8 cellular contexts compared by ENCODE assay signal in genomic region chr17:75181110-75181509, GRCh38. TPM values are rescaled to one million over a fixed set of nuclear protein-coding genes. Genes with fewer than 3 reads are reported as not detected.
DNase-seq lines count a peak whose midpoint lies in the region; ATAC-seq, FAIRE-seq and TF ChIP-seq lines count a peak whose summit lies in the region.

No MANE protein-coding gene starts in this region.

- FAIRE-seq in HepG2 (lab: Jason Lieb, UNC), result no peak

- peaks cover 16 to 34% of the 10 kb centered on the region in 2 experiments for H3K36me3 ChIP-seq in HepG2 (replicated peaks in 1 of 2; ENCODE audit: control insufficient read depth in 1 of 2, insufficient read depth in 2 of 2, low read length in 2 of 2)
- peaks cover 9 to 11% of the 10 kb centered on the region in 2 donors for H3K36me3 ChIP-seq in thyroid gland

- ATAC-seq in activated naive CD8-positive, alpha-beta T cell treated with anti-CD3 and anti-CD28 coated beads, Interleukin-2, amount 50 U/mL, for 24 hours, result no peak
- ATAC-seq in HepG2 (no peak), omental fat pad (ENCODE audit: low FRiP score) (no peak)

- H3K4me2 ChIP-seq in HepG2 (ENCODE audit: low read depth, low read length), result peak overlapping the region; percentile 94

- peaks cover 60% of the 10 kb centered on the region for H3K79me2 ChIP-seq in HepG2 (ENCODE audit: insufficient read depth, low read length)

- 14% methylated on average over 7 of the region's 8 CpGs for whole genome bisulfite sequencing in HepG2 (ENCODE audit: low lambda C conversion rate)
- 16 to 20% methylated on average over 8 of the region's 8 CpGs for WGBS in thyroid gland, 2 donors

- H3K4me3 Mint-ChIP-seq in activated CD4-positive, alpha-beta T cell treated with anti-CD3 and anti-CD28 coated beads, Interleukin-2, amount 10 ng/mL, durations not matched to agents 7 days and 5 days, result peak overlapping the region; percentile 84
- peak overlapping the region; percentile 89 for H3K4me3 Mint-ChIP-seq in activated naive CD8-positive, alpha-beta T cell treated with anti-CD3 and anti-CD28 coated beads, Interleukin-2, amount 50 U/mL, for 24 hours

- no peaks in the 10 kb centered on the region for H3K9me3 Mint-ChIP-seq in activated CD4-positive, alpha-beta T cell treated with anti-CD3 and anti-CD28 coated beads, Interleukin-2, amount 10 ng/mL, durations not matched to agents 7 days and 5 days
- H3K9me3 Mint-ChIP-seq in activated naive CD8-positive, alpha-beta T cell treated with anti-CD3 and anti-CD28 coated beads, Interleukin-2, amount 50 U/mL, for 24 hours, result no peaks in the 10 kb centered on the region

- TF ChIP-seq RAD21 in HepG2 (CRISPR knock-in tag; IDR thresholded peaks at IDR 0.05), result no peak

- peaks cover 15% of the 10 kb centered on the region for H4K20me1 ChIP-seq in HepG2 (ENCODE audit: insufficient read depth, low read length)

- H3K27ac ChIP-seq in HepG2 (ENCODE audit: extremely low read length, insufficient read depth, low read length) (peak overlapping the region; percentile 96), thyroid gland (no peak overlapping the region)

- no TSS peak for BruUV-seq in HepG2 (replicated peaks; lab: Mats Ljungman, UMichigan)

- peak overlapping the region; percentile 92 to 98 (median 96); a peak in 5 of 6 replicates for H3K4me3 ChIP-seq in HepG2 (replicated peaks in 1 of 3; ENCODE audit: insufficient read depth in 1 of 3, low read depth in 2 of 3, low read length in 3 of 3)
- H3K4me3 ChIP-seq in thyroid gland (replicated peaks in 1 of 3), result peak overlapping the region in 2 of 3 donors; percentile 54 to 98

- peaks cover 41% of the 10 kb centered on the region for H3K36me3 Mint-ChIP-seq in activated CD4-positive, alpha-beta T cell treated with anti-CD3 and anti-CD28 coated beads, Interleukin-2, amount 10 ng/mL, durations not matched to agents 7 days and 5 days (ENCODE audit: low read depth)
- peaks cover 38% of the 10 kb centered on the region for H3K36me3 Mint-ChIP-seq in activated naive CD8-positive, alpha-beta T cell treated with anti-CD3 and anti-CD28 coated beads, Interleukin-2, amount 50 U/mL, for 24 hours (ENCODE audit: low read depth)

- no peaks in the 10 kb centered on the region for H3K27me3 Mint-ChIP-seq in activated CD4-positive, alpha-beta T cell treated with anti-CD3 and anti-CD28 coated beads, Interleukin-2, amount 10 ng/mL, durations not matched to agents 7 days and 5 days
- no peaks in the 10 kb centered on the region for H3K27me3 Mint-ChIP-seq in activated naive CD8-positive, alpha-beta T cell treated with anti-CD3 and anti-CD28 coated beads, Interleukin-2, amount 50 U/mL, for 24 hours

- peak overlapping the region; percentile 95 for H3K9ac ChIP-seq in HepG2 (ENCODE audit: insufficient read depth, low read depth, low read length)

- DNase-seq in activated CD4-positive, alpha-beta T cell treated with anti-CD3 and anti-CD28 coated beads, Interleukin-2, amount 10 ng/mL, durations not matched to agents 7 days and 5 days, result no peak
- DNase-seq in activated CD4-positive, alpha-beta T cell treated with anti-CD3 and anti-CD28 coated beads for 48 hours, result no peak
- no peak for DNase-seq in activated naive CD8-positive, alpha-beta T cell treated with anti-CD3 and anti-CD28 coated beads, Interleukin-2, amount 50 U/mL, for 24 hours
- DNase-seq in HepG2 (ENCODE audit: low spot score) (no peak), thyroid gland (no peak), omental fat pad (ENCODE audit: low spot score) (no peak), KG1 (lab: John Stamatoyannopoulos, UW) (no peak)
- no peak for DNase-seq in stimulated activated CD4-positive, alpha-beta T cell treated with anti-CD3 and anti-CD28 coated beads, Interleukin-12 subunit alpha, Interleukin-12 subunit beta, amount 100 ng/mL, for 4 hours

- H3K4me1 Mint-ChIP-seq in activated CD4-positive, alpha-beta T cell treated with anti-CD3 and anti-CD28 coated beads, Interleukin-2, amount 10 ng/mL, durations not matched to agents 7 days and 5 days, result peaks cover 48% of the 10 kb centered on the region
- H3K4me1 Mint-ChIP-seq in activated naive CD8-positive, alpha-beta T cell treated with anti-CD3 and anti-CD28 coated beads, Interleukin-2, amount 50 U/mL, for 24 hours, result peaks cover 50% of the 10 kb centered on the region

- POLR2A ChIA-PET in activated CD4-positive, alpha-beta T cell treated with anti-CD3 and anti-CD28 coated beads, Interleukin-2, amount 10 ng/mL, durations not matched to agents 7 days and 5 days (lab: Charles Lee), result interaction anchor here (0.6 kb wide), 1 partner anchor 226 kb away, joined by 3 read pairs; no protein-coding TSS in a partner anchor
- POLR2A ChIA-PET in HepG2 (lab: Yijun Ruan, JAX), result interaction anchor here (0.7 to 1.9 kb wide), 4 partner anchors 10 to 50 kb away, joined by 3 to 5 read pairs (median 3); partner anchors contain the start of gene NT5C

- H3K27me3 ChIP-seq in HepG2 (ENCODE audit: control insufficient read depth in 1 of 2, insufficient read depth in 2 of 2, low read length in 2 of 2) (no peaks in the 10 kb centered on the region; a peak in 1 of 5 replicates), thyroid gland (no peaks in the 10 kb centered on the region)

- H3K9me3 ChIP-seq in HepG2 (ENCODE audit: low read length) (no peaks in the 10 kb centered on the region), thyroid gland (no peaks in the 10 kb centered on the region)

- TF ChIP-seq EP300 in HepG2 (IDR thresholded peaks at IDR 0.05; ENCODE audit: low read depth in 2 of 2, low read length in 2 of 2) (no peak), HepG2 (CRISPR knock-in tag; IDR thresholded peaks at IDR 0.05; ENCODE audit: borderline replicate concordance) (no peak)

- no peak overlapping the region for H2AFZ ChIP-seq in HepG2 (ENCODE audit: low read length)

- in situ Hi-C loops in HepG2 (cut with HindIII; ENCODE audit: extremely low pct_ligation_motif_present, low pct_unique_long_range_greater_than_20kb), result no loop called here

- no peak for TF ChIP-seq CTCF in HepG2 (CRISPR knock-in tag; IDR thresholded peaks at IDR 0.05)
- TF ChIP-seq CTCF in thyroid gland (IDR thresholded peaks at IDR 0.05), result no peak
- TF ChIP-seq CTCF in omental fat pad (IDR thresholded peaks at IDR 0.05), result no peak

- H3K27ac Mint-ChIP-seq in activated CD4-positive, alpha-beta T cell treated with anti-CD3 and anti-CD28 coated beads, Interleukin-2, amount 10 ng/mL, durations not matched to agents 7 days and 5 days, result peak overlapping the region; percentile 99
- H3K27ac Mint-ChIP-seq in activated naive CD8-positive, alpha-beta T cell treated with anti-CD3 and anti-CD28 coated beads, Interleukin-2, amount 50 U/mL, for 24 hours, result peak overlapping the region; percentile 66

- TF ChIP-seq POLR2A in HepG2 (IDR thresholded peaks at IDR 0.05; ENCODE audit: insufficient read depth in 1 of 2, low read depth in 2 of 2, low read length in 2 of 2) (no peak), thyroid gland (IDR thresholded peaks at IDR 0.05) (no peak)

- intact Hi-C loops in HepG2 (cut with micrococcal nuclease; ENCODE audit: unreplicated experiment) (no loop called here), thyroid gland (cut with DNase I) (loop anchor here (5.0 kb wide), 1 partner anchor 69 kb away; no protein-coding TSS in a partner anchor)

- CTCF ChIA-PET in activated CD4-positive, alpha-beta T cell treated with anti-CD3 and anti-CD28 coated beads, Interleukin-2, amount 10 ng/mL, durations not matched to agents 7 days and 5 days (lab: Charles Lee), result interaction anchor here (0.5 to 2.0 kb wide), 6 partner anchors 10 to 390 kb away, joined by 3 to 8 read pairs (median 3); no protein-coding TSS in a partner anchor
- CTCF ChIA-PET in HepG2 (lab: Yijun Ruan, JAX; ENCODE audit: low intra/inter-chr PET ratio, low total read pairs), result no interaction called here

- H3K4me1 ChIP-seq in HepG2 (ENCODE audit: insufficient read depth, low read length) (peaks cover 40% of the 10 kb centered on the region), thyroid gland (peaks cover 11 to 20% of the 10 kb centered on the region in 2 donors)

RNA-seq across cellular contexts. Expression of gene SUMO2, which starts 1.6 kb away (rescaled TPM):
- total RNA-seq in activated CD4-positive, alpha-beta T cell treated with anti-CD3 and anti-CD28 coated beads, Interleukin-2, amount 10 ng/mL, durations not matched to agents 7 days and 5 days, result 100 to 1,000 TPM; 527 to 642 TPM
- total RNA-seq in HepG2 (2016; rRNA removed; fragmentation: Illumina TruSeq; extraction: Trizol) (553 and 842 TPM in 2 replicates), thyroid gland (100 to 1,000 TPM in 1 of 4 donors, 10 to 100 TPM in 3; 61.9 to 100 (median 82.1) TPM), omental fat pad (10 to 100 TPM; 53.3 to 62.9 (median 60.1) TPM)
- 162 and 178 TPM in 2 replicates for total RNA-seq in HepG2 (2016; cell fraction: cytosol; rRNA removed; fragmentation: Illumina TruSeq; extraction: Trizol; ENCODE audit: low read depth)
- total RNA-seq in HepG2 (2016; cell fraction: insoluble cytoplasmic fraction; rRNA removed; fragmentation: Illumina TruSeq; extraction: Trizol), result 553 and 885 TPM in 2 replicates
- 469 and 483 TPM in 2 replicates for total RNA-seq in HepG2 (2016; cell fraction: membrane; rRNA removed; fragmentation: Illumina TruSeq; extraction: Trizol)
- 195 and 213 TPM in 2 replicates for total RNA-seq in HepG2 (2016; cell fraction: nucleus; rRNA removed; fragmentation: Illumina TruSeq; extraction: Trizol)
- 252 and 337 TPM in 2 replicates for polyA plus RNA-seq in HepG2 (2011; rRNA removed)
- polyA plus RNA-seq in HepG2 (2011; cell fraction: cytosol; rRNA removed), result 69.8 and 103 TPM in 2 replicates
- polyA plus RNA-seq in HepG2 (2011; cell fraction: nucleus; rRNA removed), result 25.8 and 30.1 TPM in 2 replicates
- 289 and 643 TPM in 2 replicates for polyA plus RNA-seq in HepG2 (2012)
- 377 and 391 TPM in 2 replicates for polyA plus RNA-seq in HepG2 (2016; cell fraction: cytosol; fragmentation: Illumina TruSeq; extraction: Trizol; ENCODE audit: low read depth)
- 1,249 and 1,398 TPM in 2 replicates for polyA plus RNA-seq in HepG2 (2016; cell fraction: insoluble cytoplasmic fraction; fragmentation: Illumina TruSeq; extraction: Trizol; ENCODE audit: low read depth)
- 612 and 621 TPM in 2 replicates for polyA plus RNA-seq in HepG2 (2016; cell fraction: membrane; fragmentation: Illumina TruSeq; extraction: Trizol; ENCODE audit: low read depth)
- polyA plus RNA-seq in HepG2 (2016; cell fraction: nucleus; fragmentation: Illumina TruSeq; extraction: Trizol; ENCODE audit: insufficient read depth, low read depth), result 448 and 485 TPM in 2 replicates
- 78.7 and 95.4 TPM in 2 replicates for polyA minus RNA-seq in HepG2 (2011; rRNA and poly(A)+ RNA removed; ENCODE audit: low replicate concordance)
- polyA minus RNA-seq in HepG2 (2011; cell fraction: cytosol; rRNA and poly(A)+ RNA removed), result 255 and 261 TPM in 2 replicates
- polyA minus RNA-seq in HepG2 (2011; cell fraction: nucleus; rRNA and poly(A)+ RNA removed), result 42.5 and 63.9 TPM in 2 replicates

RNA-seq across cellular contexts. Expression of gene NUP85, which starts 24.4 kb away (rescaled TPM):
- 100 to 1,000 TPM; 140 to 172 TPM for total RNA-seq in activated CD4-positive, alpha-beta T cell treated with anti-CD3 and anti-CD28 coated beads, Interleukin-2, amount 10 ng/mL, durations not matched to agents 7 days and 5 days
- 122 and 124 TPM in 2 replicates for total RNA-seq in HepG2 (2016; rRNA removed; fragmentation: Illumina TruSeq; extraction: Trizol)
- 32.8 and 35.7 TPM in 2 replicates for total RNA-seq in HepG2 (2016; cell fraction: cytosol; rRNA removed; fragmentation: Illumina TruSeq; extraction: Trizol; ENCODE audit: low read depth)
- 119 and 122 TPM in 2 replicates for total RNA-seq in HepG2 (2016; cell fraction: insoluble cytoplasmic fraction; rRNA removed; fragmentation: Illumina TruSeq; extraction: Trizol)
- total RNA-seq in HepG2 (2016; cell fraction: membrane; rRNA removed; fragmentation: Illumina TruSeq; extraction: Trizol), result 28.2 and 37.8 TPM in 2 replicates
- 112 and 113 TPM in 2 replicates for total RNA-seq in HepG2 (2016; cell fraction: nucleus; rRNA removed; fragmentation: Illumina TruSeq; extraction: Trizol)
- 79.4 and 89.1 TPM in 2 replicates for polyA plus RNA-seq in HepG2 (2011; rRNA removed)
- 64.8 and 78.3 TPM in 2 replicates for polyA plus RNA-seq in HepG2 (2011; cell fraction: cytosol; rRNA removed)
- polyA plus RNA-seq in HepG2 (2011; cell fraction: nucleus; rRNA removed), result 303 and 416 TPM in 2 replicates
- polyA plus RNA-seq in HepG2 (2012), result 34.4 and 62.5 TPM in 2 replicates
- polyA plus RNA-seq in HepG2 (2016; cell fraction: cytosol; fragmentation: Illumina TruSeq; extraction: Trizol; ENCODE audit: low read depth), result 17.2 and 18.1 TPM in 2 replicates
- polyA plus RNA-seq in HepG2 (2016; cell fraction: insoluble cytoplasmic fraction; fragmentation: Illumina TruSeq; extraction: Trizol; ENCODE audit: low read depth), result 81.2 and 85.9 TPM in 2 replicates
- polyA plus RNA-seq in HepG2 (2016; cell fraction: membrane; fragmentation: Illumina TruSeq; extraction: Trizol; ENCODE audit: low read depth), result 16.9 and 17.7 TPM in 2 replicates
- polyA plus RNA-seq in HepG2 (2016; cell fraction: nucleus; fragmentation: Illumina TruSeq; extraction: Trizol; ENCODE audit: insufficient read depth, low read depth), result 226 and 250 TPM in 2 replicates
- polyA minus RNA-seq in HepG2 (2011; rRNA and poly(A)+ RNA removed; ENCODE audit: low replicate concordance), result 91.6 and 267 TPM in 2 replicates
- polyA minus RNA-seq in HepG2 (2011; cell fraction: cytosol; rRNA and poly(A)+ RNA removed), result 23.6 and 24.5 TPM in 2 replicates
- polyA minus RNA-seq in HepG2 (2011; cell fraction: nucleus; rRNA and poly(A)+ RNA removed), result 69.2 and 70.3 TPM in 2 replicates
- total RNA-seq in thyroid gland, result 10 to 100 TPM; 24.7 to 31.7 (median 27.1) TPM
- total RNA-seq in omental fat pad, result 10 to 100 TPM; 17.4 to 51.2 (median 34.8) TPM

RNA-seq across cellular contexts. Expression of gene JPT1, which starts 26.8 kb away (rescaled TPM):
- total RNA-seq in activated CD4-positive, alpha-beta T cell treated with anti-CD3 and anti-CD28 coated beads, Interleukin-2, amount 10 ng/mL, durations not matched to agents 7 days and 5 days, result 100 to 1,000 TPM; 277 to 280 TPM
- total RNA-seq in HepG2 (2016; rRNA removed; fragmentation: Illumina TruSeq; extraction: Trizol), result 237 and 256 TPM in 2 replicates
- total RNA-seq in HepG2 (2016; cell fraction: cytosol; rRNA removed; fragmentation: Illumina TruSeq; extraction: Trizol; ENCODE audit: low read depth), result 86.3 and 92.6 TPM in 2 replicates
- 209 and 270 TPM in 2 replicates for total RNA-seq in HepG2 (2016; cell fraction: insoluble cytoplasmic fraction; rRNA removed; fragmentation: Illumina TruSeq; extraction: Trizol)
- total RNA-seq in HepG2 (2016; cell fraction: membrane; rRNA removed; fragmentation: Illumina TruSeq; extraction: Trizol), result 67.0 and 88.4 TPM in 2 replicates
- 98.2 and 106 TPM in 2 replicates for total RNA-seq in HepG2 (2016; cell fraction: nucleus; rRNA removed; fragmentation: Illumina TruSeq; extraction: Trizol)
- polyA plus RNA-seq in HepG2 (2011; rRNA removed), result 32.1 and 43.3 TPM in 2 replicates
- 92.3 and 100 TPM in 2 replicates for polyA plus RNA-seq in HepG2 (2011; cell fraction: cytosol; rRNA removed)
- polyA plus RNA-seq in HepG2 (2011; cell fraction: nucleus; rRNA removed), result 38.5 and 41.1 TPM in 2 replicates
- polyA plus RNA-seq in HepG2 (2012), result 103 and 127 TPM in 2 replicates
- polyA plus RNA-seq in HepG2 (2016; cell fraction: cytosol; fragmentation: Illumina TruSeq; extraction: Trizol; ENCODE audit: low read depth), result 83.0 and 101 TPM in 2 replicates
- 221 and 271 TPM in 2 replicates for polyA plus RNA-seq in HepG2 (2016; cell fraction: insoluble cytoplasmic fraction; fragmentation: Illumina TruSeq; extraction: Trizol; ENCODE audit: low read depth)
- 58.3 and 84.5 TPM in 2 replicates for polyA plus RNA-seq in HepG2 (2016; cell fraction: membrane; fragmentation: Illumina TruSeq; extraction: Trizol; ENCODE audit: low read depth)
- 169 and 181 TPM in 2 replicates for polyA plus RNA-seq in HepG2 (2016; cell fraction: nucleus; fragmentation: Illumina TruSeq; extraction: Trizol; ENCODE audit: insufficient read depth, low read depth)
- polyA minus RNA-seq in HepG2 (2011; rRNA and poly(A)+ RNA removed; ENCODE audit: low replicate concordance), result 28.4 and 46.4 TPM in 2 replicates
- polyA minus RNA-seq in HepG2 (2011; cell fraction: cytosol; rRNA and poly(A)+ RNA removed), result 50.6 and 65.7 TPM in 2 replicates
- 30.4 and 32.2 TPM in 2 replicates for polyA minus RNA-seq in HepG2 (2011; cell fraction: nucleus; rRNA and poly(A)+ RNA removed)
- total RNA-seq in thyroid gland, result 10 to 100 TPM; 15.1 to 23.4 (median 17.7) TPM
- 10 to 100 TPM; 18.8 to 45.9 (median 31.7) TPM for total RNA-seq in omental fat pad

RNA-seq across cellular contexts. Expression of gene NT5C, which starts 49.6 kb away (rescaled TPM):
- total RNA-seq in activated CD4-positive, alpha-beta T cell treated with anti-CD3 and anti-CD28 coated beads, Interleukin-2, amount 10 ng/mL, durations not matched to agents 7 days and 5 days, result 10 to 100 TPM; 45.2 to 50.4 TPM
- 31.4 and 48.6 TPM in 2 replicates for total RNA-seq in HepG2 (2016; rRNA removed; fragmentation: Illumina TruSeq; extraction: Trizol)
- total RNA-seq in HepG2 (2016; cell fraction: cytosol; rRNA removed; fragmentation: Illumina TruSeq; extraction: Trizol; ENCODE audit: low read depth), result 21.9 and 22.5 TPM in 2 replicates
- total RNA-seq in HepG2 (2016; cell fraction: insoluble cytoplasmic fraction; rRNA removed; fragmentation: Illumina TruSeq; extraction: Trizol), result 34.5 and 55.6 TPM in 2 replicates
- total RNA-seq in HepG2 (2016; cell fraction: membrane; rRNA removed; fragmentation: Illumina TruSeq; extraction: Trizol), result 26.2 and 30.0 TPM in 2 replicates
- total RNA-seq in HepG2 (2016; cell fraction: nucleus; rRNA removed; fragmentation: Illumina TruSeq; extraction: Trizol), result 41.8 and 49.7 TPM in 2 replicates
- polyA plus RNA-seq in HepG2 (2011; rRNA removed), result 42.8 and 42.9 TPM in 2 replicates
- polyA plus RNA-seq in HepG2 (2011; cell fraction: cytosol; rRNA removed), result 24.5 and 47.2 TPM in 2 replicates
- 143 and 153 TPM in 2 replicates for polyA plus RNA-seq in HepG2 (2011; cell fraction: nucleus; rRNA removed)
- 22.5 and 24.0 TPM in 2 replicates for polyA plus RNA-seq in HepG2 (2012)
- 20.3 and 23.1 TPM in 2 replicates for polyA plus RNA-seq in HepG2 (2016; cell fraction: cytosol; fragmentation: Illumina TruSeq; extraction: Trizol; ENCODE audit: low read depth)
- 30.7 and 32.5 TPM in 2 replicates for polyA plus RNA-seq in HepG2 (2016; cell fraction: insoluble cytoplasmic fraction; fragmentation: Illumina TruSeq; extraction: Trizol; ENCODE audit: low read depth)
- polyA plus RNA-seq in HepG2 (2016; cell fraction: membrane; fragmentation: Illumina TruSeq; extraction: Trizol; ENCODE audit: low read depth), result 20.1 and 23.2 TPM in 2 replicates
- 95.9 and 100 TPM in 2 replicates for polyA plus RNA-seq in HepG2 (2016; cell fraction: nucleus; fragmentation: Illumina TruSeq; extraction: Trizol; ENCODE audit: insufficient read depth, low read depth)
- 14.0 and 27.7 TPM in 2 replicates for polyA minus RNA-seq in HepG2 (2011; rRNA and poly(A)+ RNA removed; ENCODE audit: low replicate concordance)
- 5.2 and 5.9 TPM in 2 replicates for polyA minus RNA-seq in HepG2 (2011; cell fraction: cytosol; rRNA and poly(A)+ RNA removed)
- polyA minus RNA-seq in HepG2 (2011; cell fraction: nucleus; rRNA and poly(A)+ RNA removed), result 21.5 and 23.6 TPM in 2 replicates
- 100 to 1,000 TPM in 3 of 4 donors, 10 to 100 TPM in 1; 84.7 to 203 (median 107) TPM for total RNA-seq in thyroid gland
- 100 to 1,000 TPM in 1 of 4 donors, 10 to 100 TPM in 3; 56.0 to 101 (median 68.6) TPM for total RNA-seq in omental fat pad
